11 cellular contexts compared by ENCODE assay signal in genomic region chr10:29621161-29621560, GRCh38. TPM values are rescaled to one million over a fixed set of nuclear protein-coding genes. Genes with fewer than 3 reads are reported as not detected.
DNase-seq lines count a peak whose midpoint lies in the region; ATAC-seq and TF ChIP-seq lines count a peak whose summit lies in the region.
"Had no signal": no experiment of that assay in that cellular context is flagged by ENCODE, and none has a peak within 500 bp of the region (broad histone marks: within the 10 kb centered on the region; RNA-seq: fewer than 3 reads in every experiment).

No MANE protein-coding gene starts in this region.

- DNase-seq in brain microvascular endothelial cell (peak; percentile 77), hepatic stellate cell (ENCODE audit: low spot score) (peak; percentile 59), smooth muscle cell of the brain vasculature (ENCODE audit: low read depth, low spot score) (peak; percentile 95), vagina (ENCODE audit: extremely low spot score in 2 of 2) (no peak), NCI-H2081 treated with DMSO at 0.1 percent for 48 hours (lab: John Stamatoyannopoulos, UW) (no peak)
- DNase-seq in activated CD4-positive, alpha-beta T cell treated with anti-CD3 and anti-CD28 coated beads for 36 hours, result no peak
- DNase-seq: activated CD4-positive, alpha-beta T cell treated with anti-CD3 and anti-CD28 coated beads for 1 hour; lower lobe of right lung; stimulated activated CD4-positive, alpha-beta T cell treated with anti-CD3 and anti-CD28 coated beads, Interleukin-4, amount 100 ng/mL, for 1 hour had no signal

- H3K27me3 ChIP-seq in brain microvascular endothelial cell (replicated peaks) (no peaks in the 10 kb centered on the region), vagina (no peaks in the 10 kb centered on the region)

- intact Hi-C loops in activated CD4-positive, alpha-beta T cell treated with anti-CD3 and anti-CD28 coated beads for 36 hours (cut with DNase I, micrococcal nuclease), result no loop called here
- intact Hi-C loops in vagina (cut with DNase I), result no loop called here

- H3K36me3 Mint-ChIP-seq in activated CD4-positive, alpha-beta T cell treated with anti-CD3 and anti-CD28 coated beads for 36 hours (ENCODE audit: low read depth), result no peaks in the 10 kb centered on the region

- no peaks in the 10 kb centered on the region for H3K27me3 Mint-ChIP-seq in activated CD4-positive, alpha-beta T cell treated with anti-CD3 and anti-CD28 coated beads for 36 hours

- no peak overlapping the region for H3K4me3 Mint-ChIP-seq in activated CD4-positive, alpha-beta T cell treated with anti-CD3 and anti-CD28 coated beads for 36 hours

- in situ Hi-C loops in brain microvascular endothelial cell (cut with HindIII; ENCODE audit: low pct_ligation_motif_present, low sequenced_read_pairs), result no loop called here

- no peak overlapping the region for H3K27ac Mint-ChIP-seq in activated CD4-positive, alpha-beta T cell treated with anti-CD3 and anti-CD28 coated beads for 36 hours

- no peaks in the 10 kb centered on the region for H3K9me3 Mint-ChIP-seq in activated CD4-positive, alpha-beta T cell treated with anti-CD3 and anti-CD28 coated beads for 36 hours (ENCODE audit: low read depth)

- H3K4me1 Mint-ChIP-seq in activated CD4-positive, alpha-beta T cell treated with anti-CD3 and anti-CD28 coated beads for 36 hours, result peaks cover 2% of the 10 kb centered on the region

- POLR2A ChIA-PET in HEK293 (lab: Yijun Ruan, JAX), result interaction anchor here (0.6 kb wide), 1 partner anchor 11 kb away, joined by 4 read pairs; no protein-coding TSS in a partner anchor
- POLR2A ChIA-PET in activated CD4-positive, alpha-beta T cell treated with anti-CD3 and anti-CD28 coated beads for 36 hours (lab: Charles Lee), result no interaction called here

- H3K9me3 ChIP-seq in HEK293 (ENCODE audit: control insufficient read depth, insufficient read depth, low read depth, low read length), result no peaks in the 10 kb centered on the region
- no peaks in the 10 kb centered on the region for H3K9me3 ChIP-seq in vagina
- H3K9me3 ChIP-seq: lower lobe of right lung had no signal

- H3K36me3 ChIP-seq in HEK293 (ENCODE audit: control insufficient read depth in 2 of 2, insufficient read depth in 1 of 2, low read length in 2 of 2) (no peaks in the 10 kb centered on the region), brain microvascular endothelial cell (replicated peaks) (no peaks in the 10 kb centered on the region), vagina (no peaks in the 10 kb centered on the region)
- H3K36me3 ChIP-seq: lower lobe of right lung had no signal

- TF ChIP-seq POLR2A in vagina (IDR thresholded peaks at IDR 0.05), result no peak

- TF ChIP-seq CTCF in HEK293 (tag by site-specific recombination; IDR thresholded peaks at IDR 0.05) (no peak), brain microvascular endothelial cell (IDR thresholded peaks at IDR 0.05; ENCODE audit: low read depth, low read length, missing control alignments) (no peak), vagina (IDR thresholded peaks at IDR 0.05) (no peak)

- CTCF ChIA-PET in HEK293 (lab: Yijun Ruan, JAX), result interaction anchor here (0.6 kb wide), 2 partner anchors 14 to 54 kb away, joined by 3 to 5 read pairs; no protein-coding TSS in a partner anchor
- CTCF ChIA-PET in activated CD4-positive, alpha-beta T cell treated with anti-CD3 and anti-CD28 coated beads for 36 hours (lab: Charles Lee), result interaction anchor here (0.6 kb wide), 1 partner anchor 13 kb away, joined by 3 read pairs; no protein-coding TSS in a partner anchor

- H3K4me1 ChIP-seq in HEK293 (ENCODE audit: control insufficient read depth, insufficient read depth, low read length), result peaks cover 18% of the 10 kb centered on the region
- peaks cover 60% of the 10 kb centered on the region for H3K4me1 ChIP-seq in vagina

- no peak for ATAC-seq in GM21619 (IDR thresholded peaks at IDR 0.05; ENCODE audit: unreplicated experiment)
- no peak for ATAC-seq in activated CD4-positive, alpha-beta T cell treated with anti-CD3 and anti-CD28 coated beads for 36 hours

- H3K27ac ChIP-seq in HEK293 (ENCODE audit: extremely low read depth, low read depth, low read length) (no peak overlapping the region), brain microvascular endothelial cell (peak overlapping the region; percentile 38), vagina (no peak overlapping the region)
- H3K27ac ChIP-seq: lower lobe of right lung had no signal

- H3K4me3 ChIP-seq in HEK293 (ENCODE audit: low read depth, low read length) (no peak overlapping the region), brain microvascular endothelial cell (ENCODE audit: low read depth, low read length) (no peak overlapping the region), vagina (no peak overlapping the region)
- H3K4me3 ChIP-seq: lower lobe of right lung had no signal

TF ChIP-seq in HEK293, 187 proteins besides CTCF, POLR2A, EP300 and RAD21:
- TF ChIP-seq, protein P1, sequence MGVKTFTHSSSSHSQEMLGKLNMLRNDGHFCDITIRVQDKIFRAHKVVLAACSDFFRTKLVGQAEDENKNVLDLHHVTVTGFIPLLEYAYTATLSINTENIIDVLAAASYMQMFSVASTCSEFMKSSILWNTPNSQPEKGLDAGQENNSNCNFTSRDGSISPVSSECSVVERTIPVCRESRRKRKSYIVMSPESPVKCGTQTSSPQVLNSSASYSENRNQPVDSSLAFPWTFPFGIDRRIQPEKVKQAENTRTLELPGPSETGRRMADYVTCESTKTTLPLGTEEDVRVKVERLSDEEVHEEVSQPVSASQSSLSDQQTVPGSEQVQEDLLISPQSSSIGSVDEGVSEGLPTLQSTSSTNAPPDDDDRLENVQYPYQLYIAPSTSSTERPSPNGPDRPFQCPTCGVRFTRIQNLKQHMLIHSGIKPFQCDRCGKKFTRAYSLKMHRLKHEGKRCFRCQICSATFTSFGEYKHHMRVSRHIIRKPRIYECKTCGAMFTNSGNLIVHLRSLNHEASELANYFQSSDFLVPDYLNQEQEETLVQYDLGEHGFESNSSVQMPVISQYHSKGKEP (tag by site-specific recombination; IDR thresholded peaks at IDR 0.05), result 0 out of 2 replicates have a peak, but pooled peaks have one; percentile 4
- peak; percentile 85 for TF ChIP-seq ZNF600 (tag by site-specific recombination; IDR thresholded peaks at IDR 0.05)
- peak; percentile 59 for TF ChIP-seq ZIC2 (tag by site-specific recombination; IDR thresholded peaks at IDR 0.05)
- no peak for TF ChIP-seq ZNF2 (tag by site-specific recombination; IDR thresholded peaks at IDR 0.05)

RNA-seq across cellular contexts. Expression of gene SVIL, which starts 13.6 kb away (rescaled TPM):
- 10 to 100 TPM; 12.5 to 17.0 TPM for total RNA-seq in activated CD4-positive, alpha-beta T cell treated with anti-CD3 and anti-CD28 coated beads for 36 hours
- 111 TPM for total RNA-seq in vagina

Comparison
In these comparisons a context has a peak if more than half of its experiments do, and no peak if none do; other contexts are left out.
1. DNase-seq: peak in brain microvascular endothelial cell (single experiment), hepatic stellate cell (single experiment) and smooth muscle cell of the brain vasculature (single experiment); none in activated CD4-positive, alpha-beta T cell treated with anti-CD3 and anti-CD28 coated beads for 36 hours (single experiment), vagina (0 of 2) and NCI-H2081 treated with DMSO at 0.1 percent for 48 hours (single experiment).